8 cellular contexts compared by ENCODE assay signal in genomic region chr9:107282759-107283620, GRCh38. TPM values are rescaled to one million over a fixed set of nuclear protein-coding genes. Genes with fewer than 3 reads are reported as not detected.
DNase-seq lines count a peak whose midpoint lies in the region; ATAC-seq and TF ChIP-seq lines count a peak whose summit lies in the region.

Gene RAD23B (plus strand): TSS chr9:107283279. CDS start chr9:107283630, 351 bp downstream.

- ATAC-seq in GM21723 (IDR thresholded peaks at IDR 0.05; ENCODE audit: unreplicated experiment) (peak; percentile 88), Panc1 (peak; percentile 96)
- ATAC-seq in activated T-cell treated with anti-CD3 and anti-CD28 coated beads, Interleukin-2, amount 50 U/mL, for 4 hours, result peak; percentile 83 to 87

- H3K4me1 ChIP-seq in Panc1 (ENCODE audit: control insufficient read depth, insufficient read depth, low read length), result peaks cover 14% of the 10 kb centered on the region
- H3K4me1 ChIP-seq in esophagus (ENCODE audit: control insufficient read depth in 2 of 2, insufficient read depth in 2 of 2, low read length in 1 of 2), result no peaks in the 10 kb centered on the region
- peaks cover 29% of the 10 kb centered on the region for H3K4me1 ChIP-seq in muscle layer of colon (ENCODE audit: insufficient read depth, low read length)

- POLR2A ChIA-PET in Panc1 (lab: Charles Lee), result interaction anchor here (0.6 kb wide), 1 partner anchor 82 kb away, joined by 8 read pairs; no protein-coding TSS in a partner anchor

- TF ChIP-seq CTCF in Panc1 (IDR thresholded peaks at IDR 0.05), result no peak

- DNase-seq in DMS53 (lab: John Stamatoyannopoulos, UW) (peak; percentile 98), KG1 (lab: John Stamatoyannopoulos, UW) (peak; percentile 96), Panc1 (ENCODE audit: low read depth, low spot score) (peak; percentile 65)
- peak; percentile 99 for DNase-seq in activated T-cell treated with anti-CD3 and anti-CD28 coated beads, Interleukin-2, amount 50 U/mL, for 4 hours
- DNase-seq in stimulated activated CD8-positive, alpha-beta memory T cell treated with anti-CD3 and anti-CD28 coated beads, Interleukin-7, amount 100 ng/mL, for 24 hours (ENCODE audit: low read depth), result peak; percentile 95

- H3K27me3 ChIP-seq in Panc1 (ENCODE audit: control insufficient read depth, insufficient read depth, low read length) (no peaks in the 10 kb centered on the region), esophagus (ENCODE audit: control insufficient read depth in 1 of 2, insufficient read depth in 2 of 2, low read length in 2 of 2) (no peaks in the 10 kb centered on the region), muscle layer of colon (ENCODE audit: control insufficient read depth in 1 of 2, insufficient read depth in 2 of 2, low read length in 2 of 2) (no peaks in the 10 kb centered on the region)

- H3K9ac ChIP-seq in muscle layer of colon (ENCODE audit: low read length), result peak within 1 kb of the TSS; percentile 83

- H3K9me3 ChIP-seq in Panc1 (ENCODE audit: control insufficient read depth, insufficient read depth, low read depth, low read length) (no peaks in the 10 kb centered on the region), esophagus (ENCODE audit: control insufficient read depth in 2 of 2, insufficient read depth in 1 of 2, low read depth in 1 of 2, low read length in 1 of 2) (no peaks in the 10 kb centered on the region), muscle layer of colon (ENCODE audit: low read length) (no peaks in the 10 kb centered on the region)

- BruUV-seq in Panc1 (replicated peaks; lab: Mats Ljungman, UMichigan), result no TSS peak

- in situ Hi-C loops in Panc1 (cut with HindIII; ENCODE audit: low pct_unique_long_range_greater_than_20kb, low sequenced_read_pairs), result no loop called here

- H3K36me3 ChIP-seq in Panc1 (ENCODE audit: control insufficient read depth, insufficient read depth, low read length) (peaks cover 5% of the 10 kb centered on the region), esophagus (ENCODE audit: control insufficient read depth in 2 of 2, insufficient read depth in 2 of 2, low read length in 1 of 2) (no peaks in the 10 kb centered on the region), muscle layer of colon (ENCODE audit: insufficient read depth, low read length) (no peaks in the 10 kb centered on the region)

- H3K4me3 Mint-ChIP-seq in activated T-cell treated with anti-CD3 and anti-CD28 coated beads, Interleukin-2, amount 50 U/mL, for 4 hours, result peak within 1 kb of the TSS; percentile 94

- peaks cover 48% of the 10 kb centered on the region for H3K4me1 Mint-ChIP-seq in activated T-cell treated with anti-CD3 and anti-CD28 coated beads, Interleukin-2, amount 50 U/mL, for 4 hours (ENCODE audit: low read depth)

- H3K4me3 ChIP-seq in Panc1 (ENCODE audit: low read depth in 2 of 2, low read length in 2 of 2), result peak within 1 kb of the TSS; percentile 85 to 90
- peak within 1 kb of the TSS; percentile 67 to 98 for H3K4me3 ChIP-seq in esophagus (ENCODE audit: low read depth in 1 of 2, low read length in 2 of 2)
- peak within 1 kb of the TSS; percentile 66 to 95 for H3K4me3 ChIP-seq in muscle layer of colon (ENCODE audit: low read depth in 1 of 2, low read length in 2 of 2)

- peaks cover 7% of the 10 kb centered on the region for H3K36me3 Mint-ChIP-seq in activated T-cell treated with anti-CD3 and anti-CD28 coated beads, Interleukin-2, amount 50 U/mL, for 4 hours (ENCODE audit: insufficient read depth)

- CTCF ChIA-PET in Panc1 (lab: Charles Lee), result no interaction called here

- intact Hi-C loops in Panc1 (cut with micrococcal nuclease; ENCODE audit: unreplicated experiment), result no loop called here

- peak within 1 kb of the TSS; percentile 92 for H3K27ac ChIP-seq in Panc1 (ENCODE audit: low read length)
- peak within 1 kb of the TSS; percentile 95 for H3K27ac ChIP-seq in esophagus (ENCODE audit: low read depth in 2 of 2, low read length in 1 of 2)
- peak within 1 kb of the TSS; percentile 84 for H3K27ac ChIP-seq in muscle layer of colon (ENCODE audit: low read depth, low read length)

- no peaks in the 10 kb centered on the region for H3K9me3 Mint-ChIP-seq in activated T-cell treated with anti-CD3 and anti-CD28 coated beads, Interleukin-2, amount 50 U/mL, for 4 hours

- 0 to 1% methylated on average over 89 to 100 of the region's 100 CpGs for WGBS in esophagus, 2 donors

- no peaks in the 10 kb centered on the region for H3K27me3 Mint-ChIP-seq in activated T-cell treated with anti-CD3 and anti-CD28 coated beads, Interleukin-2, amount 50 U/mL, for 4 hours (ENCODE audit: low read depth)

RNA-seq across cellular contexts. Expression of gene RAD23B, which starts in this region (rescaled TPM):
- total RNA-seq in Panc1 (2021; ENCODE audit: unreplicated experiment), result 114 TPM
- 100 TPM for polyA plus RNA-seq in Panc1 (2012; ENCODE audit: insufficient read length)
- total RNA-seq in activated T-cell treated with anti-CD3 and anti-CD28 coated beads, Interleukin-2, amount 50 U/mL, for 4 hours, result 100 to 1,000 TPM; 168 to 208 (median 185) TPM
- polyA plus RNA-seq in esophagus, result 10 to 100 TPM; 38.6 to 58.2 TPM

Comparison
In these comparisons a context has a peak if more than half of its experiments do, and no peak if none do; other contexts are left out.
1. Peak in every context shown above with its lines: DNase-seq, ATAC-seq, H3K4me3 ChIP-seq and H3K27ac ChIP-seq.